Comparison of ENCODE assay signal across 13 cellular contexts in the genomic region with DNA sequence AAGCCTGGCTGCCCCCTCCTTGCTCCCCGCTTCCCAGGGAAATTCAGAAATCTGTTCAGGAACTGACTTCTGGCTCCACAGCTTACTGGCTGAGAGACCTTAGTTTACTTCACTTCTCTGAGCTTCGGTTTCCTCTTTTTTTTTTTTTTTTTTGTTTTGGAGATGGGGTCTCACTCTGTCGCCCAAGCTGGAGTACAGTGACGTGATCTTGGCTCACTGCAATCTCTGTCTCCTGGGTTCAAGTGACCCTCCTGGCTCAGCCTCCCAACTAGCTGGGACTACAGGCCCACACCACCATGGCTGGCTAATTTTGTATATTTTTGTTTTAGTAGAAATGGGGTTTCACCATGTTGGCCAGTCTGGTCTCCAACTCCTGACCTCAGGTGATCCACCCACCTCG. TPM values are rescaled to one million over a fixed set of nuclear protein-coding genes. Genes with fewer than 3 reads are reported as not detected.
DNase-seq lines count a peak whose midpoint lies in the region; ATAC-seq and TF ChIP-seq lines count a peak whose summit lies in the region.
"Had no signal": no experiment of that assay in that cellular context is flagged by ENCODE, and none has a peak within 500 bp of the region (broad histone marks: within the 10 kb centered on the region; RNA-seq: fewer than 3 reads in every experiment).

No MANE protein-coding gene starts in this region.

- H3K27ac ChIP-seq in cardiac muscle cell (peak overlapping the region; percentile 82), right cardiac atrium (ENCODE audit: low read length) (no peak overlapping the region), epithelial cell of prostate (peak overlapping the region; percentile 82), aorta (ENCODE audit: low read depth in 1 of 2, low read length in 2 of 2) (no peak overlapping the region)

- peaks cover 88% of the 10 kb centered on the region for H3K4me1 Mint-ChIP-seq in nephron progenitor cell

- TF ChIP-seq CTCF in cardiac muscle cell (IDR thresholded peaks at IDR 0.05; ENCODE audit: low read depth, low read length) (no peak), nephron progenitor cell (IDR thresholded peaks at IDR 0.05) (no peak)

- intact Hi-C loops in right cardiac atrium (cut with DNase I) (no loop called here), aorta (cut with DNase I) (no loop called here)

- ATAC-seq in right cardiac atrium (no peak), HG03039 (IDR thresholded peaks at IDR 0.05; ENCODE audit: unreplicated experiment) (no peak), aorta (ENCODE audit: low FRiP score) (no peak)

- no peaks in the 10 kb centered on the region for H3K36me3 ChIP-seq in cardiac muscle cell
- no peaks in the 10 kb centered on the region for H3K36me3 ChIP-seq in aorta (ENCODE audit: control insufficient read depth in 1 of 2, insufficient read depth in 2 of 2, low read length in 1 of 2)

- H3K27me3 ChIP-seq in cardiac muscle cell, result no peaks in the 10 kb centered on the region
- H3K27me3 ChIP-seq in right cardiac atrium (ENCODE audit: control insufficient read depth, insufficient read depth), result no peaks in the 10 kb centered on the region
- no peaks in the 10 kb centered on the region for H3K27me3 ChIP-seq in aorta (ENCODE audit: control insufficient read depth in 1 of 2, insufficient read depth in 2 of 2, low read length in 1 of 2)

- peak overlapping the region; percentile 99 for H3K27ac Mint-ChIP-seq in nephron progenitor cell
- H3K27ac Mint-ChIP-seq: activated CD4-positive, alpha-beta memory T cell treated with anti-CD3 and anti-CD28 coated beads, Interleukin-2, amount 10 ng/mL, durations not matched to agents 7 days and 5 days; activated T-helper 1 cell treated with anti-CD3 and anti-CD28 coated beads, Interleukin-12 subunit alpha, Interleukin-12 subunit beta, Interleukin-2, Interleukin-4 antibody, amounts not matched to agents 30 ng/mL and 10 ng/mL and 1 ng/mL, durations not matched to agents 14 hours and 24 hours and 36 hours had no signal

- H3K4me1 ChIP-seq in cardiac muscle cell (ENCODE audit: low read depth) (peaks cover 27% of the 10 kb centered on the region), right cardiac atrium (ENCODE audit: control insufficient read depth, insufficient read depth, low read length) (no peaks in the 10 kb centered on the region), aorta (ENCODE audit: control insufficient read depth in 1 of 2, insufficient read depth in 2 of 2, low read length in 2 of 2) (no peaks in the 10 kb centered on the region)

- no peak for DNase-seq in cardiac muscle cell (ENCODE audit: low read depth in 1 of 2, low spot score in 1 of 2)
- no peak for DNase-seq in right cardiac atrium
- no peak for DNase-seq in epithelial cell of prostate (ENCODE audit: low read depth, low spot score)
- DNase-seq in nephron progenitor cell, result no peak
- no peak for DNase-seq in NCI-H2029 (lab: John Stamatoyannopoulos, UW)
- DNase-seq in mucosa of gallbladder (ENCODE audit: low spot score), result no peak
- DNase-seq in aorta, result no peak
- DNase-seq: activated CD4-positive, alpha-beta memory T cell treated with anti-CD3 and anti-CD28 coated beads, Interleukin-2, amount 10 ng/mL, durations not matched to agents 7 days and 5 days; glutamatergic neuron; naive B cell; NCI-H1694 treated with DMSO at 0.1 percent for 48 hours had no signal

- WGBS in right cardiac atrium, result 68% methylated on average over 5 of the region's 5 CpGs
- 85 to 86% methylated on average over 5 of the region's 5 CpGs for WGBS in aorta, 2 donors

- no peaks in the 10 kb centered on the region for H3K27me3 Mint-ChIP-seq in nephron progenitor cell (ENCODE audit: low read depth, poor library complexity)
- H3K27me3 Mint-ChIP-seq: naive B cell had no signal

- H3K4me3 Mint-ChIP-seq in nephron progenitor cell, result peak overlapping the region; percentile 66
- H3K4me3 Mint-ChIP-seq: activated CD4-positive, alpha-beta memory T cell treated with anti-CD3 and anti-CD28 coated beads, Interleukin-2, amount 10 ng/mL, durations not matched to agents 7 days and 5 days; activated T-helper 1 cell treated with anti-CD3 and anti-CD28 coated beads, Interleukin-12 subunit alpha, Interleukin-12 subunit beta, Interleukin-2, Interleukin-4 antibody, amounts not matched to agents 30 ng/mL and 10 ng/mL and 1 ng/mL, durations not matched to agents 14 hours and 24 hours and 36 hours had no signal

- H3K36me3 Mint-ChIP-seq in nephron progenitor cell (ENCODE audit: low read depth), result no peaks in the 10 kb centered on the region
- H3K36me3 Mint-ChIP-seq: naive B cell had no signal

- no peaks in the 10 kb centered on the region for H3K9me3 Mint-ChIP-seq in nephron progenitor cell
- H3K9me3 Mint-ChIP-seq: activated CD4-positive, alpha-beta memory T cell treated with anti-CD3 and anti-CD28 coated beads, Interleukin-2, amount 10 ng/mL, durations not matched to agents 7 days and 5 days; activated T-helper 1 cell treated with anti-CD3 and anti-CD28 coated beads, Interleukin-12 subunit alpha, Interleukin-12 subunit beta, Interleukin-2, Interleukin-4 antibody, amounts not matched to agents 30 ng/mL and 10 ng/mL and 1 ng/mL, durations not matched to agents 14 hours and 24 hours and 36 hours; naive B cell had no signal

- H3K4me3 ChIP-seq in cardiac muscle cell, result no peak overlapping the region
- H3K4me3 ChIP-seq in right cardiac atrium (ENCODE audit: low read length), result no peak overlapping the region
- H3K4me3 ChIP-seq in aorta (ENCODE audit: low read length in 2 of 2), result no peak overlapping the region

- H3K9me3 ChIP-seq in cardiac muscle cell (ENCODE audit: low read depth) (no peaks in the 10 kb centered on the region), right cardiac atrium (ENCODE audit: control insufficient read depth, low read length) (no peaks in the 10 kb centered on the region), aorta (ENCODE audit: control insufficient read depth, low read length) (no peaks in the 10 kb centered on the region)

RNA-seq across cellular contexts. Expression of gene PTK7, which starts 14.9 kb away (rescaled TPM):
- 103 and 115 TPM in 2 replicates for total RNA-seq in cardiac muscle cell
- polyA plus RNA-seq in cardiac muscle cell, result 75.8 and 88.0 TPM in 2 replicates
- 1 to 10 TPM; 5.8 to 9.4 (median 8.2) TPM for total RNA-seq in right cardiac atrium
- polyA plus RNA-seq in right cardiac atrium, result 4.1 TPM
- total RNA-seq in mucosa of gallbladder, result 30.0 TPM
- total RNA-seq in aorta, result 1 to 10 TPM; 3.6 to 9.6 TPM
- polyA plus RNA-seq in aorta, result 1 to 10 TPM in 1 of 2 donors, under 1 TPM in 1; 0.13 to 6.4 TPM

RNA-seq across cellular contexts. Expression of gene KLC4, which starts 31.6 kb away (rescaled TPM):
- total RNA-seq in cardiac muscle cell (44.3 and 57.2 TPM in 2 replicates), right cardiac atrium (10 to 100 TPM; 36.9 to 51.2 (median 40.1) TPM), mucosa of gallbladder (71.6 TPM), aorta (10 to 100 TPM; 20.1 to 35.0 TPM)
- polyA plus RNA-seq in cardiac muscle cell (38.4 and 60.5 TPM in 2 replicates), right cardiac atrium (32.4 TPM), aorta (10 to 100 TPM; 34.6 to 54.9 TPM)

RNA-seq across cellular contexts. Expression of gene MRPL2, which starts 31.8 kb away (rescaled TPM):
- total RNA-seq in cardiac muscle cell (49.1 and 76.8 TPM in 2 replicates), right cardiac atrium (10 to 100 TPM; 83.2 to 94.2 (median 87.8) TPM), mucosa of gallbladder (49.1 TPM), aorta (10 to 100 TPM; 30.4 to 33.6 TPM)
- polyA plus RNA-seq in cardiac muscle cell (148 and 188 TPM in 2 replicates), right cardiac atrium (92.7 TPM), aorta (10 to 100 TPM; 29.3 to 55.2 TPM)

RNA-seq across cellular contexts. Expression of gene CUL7, which starts 37.4 kb away (rescaled TPM):
- total RNA-seq in cardiac muscle cell (43.5 and 65.8 TPM in 2 replicates), right cardiac atrium (1 to 10 TPM; 6.7 to 9.6 (median 9.2) TPM), mucosa of gallbladder (29.5 TPM), aorta (10 to 100 TPM; 11.0 to 17.5 TPM)
- polyA plus RNA-seq in cardiac muscle cell (33.1 and 44.9 TPM in 2 replicates), right cardiac atrium (4.5 TPM), aorta (10 to 100 TPM in 1 of 2 donors, 1 to 10 TPM in 1; 3.3 to 14.9 TPM)

Comparison
In these comparisons a context has a peak if more than half of its experiments do, and no peak if none do; other contexts are left out.
1. H3K27ac ChIP-seq: peak in cardiac muscle cell (single experiment) and epithelial cell of prostate (single experiment); none in right cardiac atrium (single experiment) and aorta (0 of 2).